In genomic region chr4:2741626-2742025, GRCh38 we compare ENCODE assay signal across 1 cellular context.
TF ChIP-seq lines count a peak whose summit lies in the region.

No MANE protein-coding gene starts in this region.

TF ChIP-seq in SK-N-SH treated with all-trans-retinoic acid at 6 μM for 48 hours, 23 proteins besides CTCF, POLR2A, EP300 and RAD21 (continued from another document):
- TF ChIP-seq TSHZ2 (CRISPR knock-in tag; IDR thresholded peaks at IDR 0.05) (no peak), BACH2 (CRISPR knock-in tag; IDR thresholded peaks at IDR 0.05; ENCODE audit: borderline replicate concordance) (no peak), SNAI2 (CRISPR knock-in tag; IDR thresholded peaks at IDR 0.05) (no peak), ISL1 (CRISPR knock-in tag; IDR thresholded peaks at IDR 0.05) (no peak), ZFP30 (CRISPR knock-in tag; IDR thresholded peaks at IDR 0.05) (no peak), PPARA (CRISPR knock-in tag; IDR thresholded peaks at IDR 0.05; ENCODE audit: borderline replicate concordance) (no peak), ZNF565 (CRISPR knock-in tag; conservative IDR thresholded peaks at IDR 0.05; ENCODE audit: low read depth) (no peak), TOX (CRISPR knock-in tag; IDR thresholded peaks at IDR 0.05; ENCODE audit: borderline replicate concordance) (no peak), CREB5 (CRISPR knock-in tag; IDR thresholded peaks at IDR 0.05; ENCODE audit: low read depth) (no peak), ZNF8 (CRISPR knock-in tag; IDR thresholded peaks at IDR 0.05) (no peak), POU6F1 (CRISPR knock-in tag; IDR thresholded peaks at IDR 0.05; ENCODE audit: borderline replicate concordance, low read depth) (no peak), GLIS3 (CRISPR knock-in tag; IDR thresholded peaks at IDR 0.05) (no peak), ZNF70 (CRISPR knock-in tag; IDR thresholded peaks at IDR 0.05) (no peak), TCF4 (CRISPR knock-in tag; IDR thresholded peaks at IDR 0.05; ENCODE audit: borderline replicate concordance) (no peak), RARB (CRISPR knock-in tag; IDR thresholded peaks at IDR 0.05) (no peak), PATZ1 (CRISPR knock-in tag; IDR thresholded peaks at IDR 0.05; ENCODE audit: borderline replicate concordance) (no peak), ARNTL (CRISPR knock-in tag; IDR thresholded peaks at IDR 0.05; ENCODE audit: borderline replicate concordance, low read depth) (no peak), CSRNP3 (CRISPR knock-in tag; IDR thresholded peaks at IDR 0.05) (no peak)
